8 cellular contexts compared by ENCODE assay signal in the genomic region with DNA sequence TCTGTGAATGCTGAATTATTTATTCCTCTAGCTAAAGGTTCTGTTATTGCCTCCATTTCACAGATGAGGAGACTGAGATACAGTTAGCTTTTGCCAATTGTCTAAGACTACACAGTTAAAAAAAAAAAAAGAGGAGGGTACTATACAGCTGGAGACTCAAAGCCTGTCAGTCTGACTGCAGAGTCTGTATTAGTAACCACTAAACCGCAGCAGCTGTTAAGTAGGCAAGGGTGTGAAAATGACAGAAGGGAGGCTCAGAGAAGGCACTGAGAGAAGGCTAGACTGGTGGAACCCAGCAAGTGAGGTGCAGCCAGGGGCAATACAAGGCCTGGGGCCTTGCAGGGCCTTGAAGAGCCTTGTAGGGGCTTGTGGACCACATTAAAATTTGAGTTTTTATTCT.
DNase-seq lines count a peak whose midpoint lies in the region; ATAC-seq, FAIRE-seq and TF ChIP-seq lines count a peak whose summit lies in the region.

No MANE protein-coding gene starts in this region.

- TF ChIP-seq CTCF in upper lobe of right lung (IDR thresholded peaks at IDR 0.05) (no peak), WTC11 (IDR thresholded peaks at IDR 0.05) (no peak)

- no peaks in the 10 kb centered on the region for H3K27me3 ChIP-seq in small intestine (ENCODE audit: control insufficient read depth in 2 of 2, insufficient read depth in 2 of 2, low read length in 2 of 2)
- H3K27me3 ChIP-seq in upper lobe of right lung, result no peaks in the 10 kb centered on the region

- H3K9me3 Mint-ChIP-seq in WTC11, result peaks cover 22% of the 10 kb centered on the region

- no peaks in the 10 kb centered on the region for H3K36me3 ChIP-seq in small intestine (ENCODE audit: control insufficient read depth in 2 of 2, insufficient read depth in 2 of 2, low read length in 2 of 2)
- H3K36me3 ChIP-seq in upper lobe of right lung, result no peaks in the 10 kb centered on the region

- ATAC-seq in HG02840 (IDR thresholded peaks at IDR 0.05; ENCODE audit: low FRiP score, unreplicated experiment) (peak; percentile 54), upper lobe of right lung (no peak), WTC11 (no peak)

- H3K27ac Mint-ChIP-seq in WTC11, result no peak overlapping the region

- intact Hi-C loops in upper lobe of right lung (cut with DNase I), result no loop called here

- H3K36me3 Mint-ChIP-seq in WTC11, result no peaks in the 10 kb centered on the region

- H3K27me3 Mint-ChIP-seq in WTC11 (ENCODE audit: low read depth), result no peaks in the 10 kb centered on the region

- no peak overlapping the region for H3K4me3 ChIP-seq in small intestine (ENCODE audit: low read depth in 1 of 2, low read length in 2 of 2)
- no peak overlapping the region for H3K4me3 ChIP-seq in upper lobe of right lung

- DNase-seq in activated CD4-positive, alpha-beta T cell treated with anti-CD3 and anti-CD28 coated beads for 4 hours, result peak; percentile 18
- no peak for DNase-seq in activated CD4-positive, alpha-beta T cell treated with anti-CD3 and anti-CD28 coated beads, Interleukin-2, amount 50 U/mL, for 4 hours
- peak; percentile 20 for DNase-seq in T follicular helper cell (ENCODE audit: low read depth)
- DNase-seq in small intestine, result peak; percentile 54
- DNase-seq in upper lobe of right lung, result no peak
- DNase-seq in WTC11 (ENCODE audit: low spot score), result no peak
- no peak for DNase-seq in activated effector memory CD4-positive, alpha-beta T cell treated with anti-CD3 and anti-CD28 coated beads, Interleukin-2, amount 50 U/mL, for 16 hours

- H3K9me3 ChIP-seq in small intestine (ENCODE audit: control insufficient read depth, low read depth) (no peaks in the 10 kb centered on the region), upper lobe of right lung (no peaks in the 10 kb centered on the region)

- no peak for FAIRE-seq in small intestine (lab: Jason Lieb, UNC)

- CTCF ChIA-PET in WTC11 (lab: Charles Lee), result no interaction called here

- 0 out of 2 replicates have a peak, but pooled peaks cover 2% of the 10 kb centered on the region for H3K4me1 Mint-ChIP-seq in WTC11

- H3K27ac ChIP-seq in small intestine (ENCODE audit: low read depth in 1 of 2, low read length in 1 of 2) (peak overlapping the region in 1 of 2 donors; percentile 39), upper lobe of right lung (no peak overlapping the region)

- H3K4me3 Mint-ChIP-seq in WTC11, result no peak overlapping the region

- WGBS in small intestine, 3 donors, result 73 to 97% (median 76%) methylated on average over 1 of the region's 1 CpG

- POLR2A ChIA-PET in WTC11 (lab: Charles Lee), result no interaction called here

- H3K4me1 ChIP-seq in small intestine (ENCODE audit: control insufficient read depth in 2 of 2, insufficient read depth in 1 of 2, low read depth in 1 of 2, low read length in 1 of 2) (no peaks in the 10 kb centered on the region), upper lobe of right lung (no peaks in the 10 kb centered on the region)

TF ChIP-seq in WTC11, 78 proteins besides CTCF, POLR2A, EP300 and RAD21:
- TF ChIP-seq, protein P1, sequence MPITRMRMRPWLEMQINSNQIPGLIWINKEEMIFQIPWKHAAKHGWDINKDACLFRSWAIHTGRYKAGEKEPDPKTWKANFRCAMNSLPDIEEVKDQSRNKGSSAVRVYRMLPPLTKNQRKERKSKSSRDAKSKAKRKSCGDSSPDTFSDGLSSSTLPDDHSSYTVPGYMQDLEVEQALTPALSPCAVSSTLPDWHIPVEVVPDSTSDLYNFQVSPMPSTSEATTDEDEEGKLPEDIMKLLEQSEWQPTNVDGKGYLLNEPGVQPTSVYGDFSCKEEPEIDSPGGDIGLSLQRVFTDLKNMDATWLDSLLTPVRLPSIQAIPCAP (CRISPR knock-in tag; IDR thresholded peaks at IDR 0.05), result no peak
- TF ChIP-seq, protein P2, sequence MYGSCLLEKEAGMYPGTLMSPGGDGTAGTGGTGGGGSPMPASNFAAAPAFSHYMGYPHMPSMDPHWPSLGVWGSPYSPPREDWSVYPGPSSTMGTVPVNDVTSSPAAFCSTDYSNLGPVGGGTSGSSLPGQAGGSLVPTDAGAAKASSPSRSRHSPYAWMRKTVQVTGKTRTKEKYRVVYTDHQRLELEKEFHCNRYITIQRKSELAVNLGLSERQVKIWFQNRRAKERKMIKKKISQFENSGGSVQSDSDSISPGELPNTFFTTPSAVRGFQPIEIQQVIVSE (CRISPR knock-in tag; IDR thresholded peaks at IDR 0.05; ENCODE audit: borderline replicate concordance), result no peak

Comparison
In these comparisons a context has a peak if more than half of its experiments do, and no peak if none do; other contexts are left out.
1. DNase-seq: peak in activated CD4-positive, alpha-beta T cell treated with anti-CD3 and anti-CD28 coated beads for 4 hours (2 of 2), T follicular helper cell (single experiment) and small intestine (single experiment); none in activated CD4-positive, alpha-beta T cell treated with anti-CD3 and anti-CD28 coated beads, Interleukin-2, amount 50 U/mL, for 4 hours (0 of 2), upper lobe of right lung (single experiment), WTC11 (single experiment) and activated effector memory CD4-positive, alpha-beta T cell treated with anti-CD3 and anti-CD28 coated beads, Interleukin-2, amount 50 U/mL, for 16 hours (single experiment).